Comparison of ENCODE assay signal across 1 cellular context in the genomic region with DNA sequence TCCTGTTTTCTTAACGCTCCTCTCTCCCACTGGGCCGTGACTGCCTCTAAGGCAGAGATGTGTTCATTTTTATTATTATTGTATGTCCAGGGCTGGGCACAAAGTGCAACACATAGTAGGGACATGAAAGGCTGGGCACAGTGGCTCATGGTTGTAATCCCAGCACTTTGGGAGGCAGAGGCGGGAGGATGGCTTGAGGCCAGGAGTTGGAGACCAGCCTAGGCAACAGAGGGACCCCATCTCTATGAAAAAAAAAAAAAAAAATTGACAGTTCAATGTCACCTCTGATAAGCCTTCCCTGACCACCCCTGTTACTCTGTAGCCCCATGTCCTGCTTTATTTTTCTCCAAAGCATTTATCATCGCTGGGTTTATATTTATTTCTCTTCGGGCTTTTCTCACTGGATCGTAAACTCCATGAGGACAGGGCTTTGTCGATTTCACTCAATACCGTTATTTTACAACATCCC.
TF ChIP-seq lines count a peak whose summit lies in the region.

No MANE protein-coding gene starts in this region.

TF ChIP-seq in K562, 482 proteins besides CTCF, POLR2A, EP300 and RAD21 (continued from another document and continues in another):
- TF ChIP-seq ZNF133 (CRISPR knock-in tag; IDR thresholded peaks at IDR 0.05) (no peak), HDAC2 (IDR thresholded peaks at IDR 0.05) (peak; percentile 43; the same call in 1 of the 2 replicates), KDM1A (IDR thresholded peaks at IDR 0.05) (peak; percentile 56 to 77; a peak in 3 of 4 replicates), ZNF184 (CRISPR knock-in tag; IDR thresholded peaks at IDR 0.05) (no peak), LARP7 (IDR thresholded peaks at IDR 0.05) (no peak), MYBL2 (IDR thresholded peaks at IDR 0.05; ENCODE audit: low read depth) (no peak), MYBL2 (CRISPR knock-in tag; IDR thresholded peaks at IDR 0.05; ENCODE audit: borderline replicate concordance) (no peak), EGR1 (conservative IDR thresholded peaks at IDR 0.05) (no peak), TCF7L2 (IDR thresholded peaks at IDR 0.05; ENCODE audit: low read depth, low read length) (no peak), PHF21A (IDR thresholded peaks at IDR 0.05; ENCODE audit: borderline replicate concordance, low read depth) (no peak), HOXB6 (CRISPR knock-in tag; IDR thresholded peaks at IDR 0.05; ENCODE audit: borderline replicate concordance) (no peak), SRSF3 (IDR thresholded peaks at IDR 0.05; ENCODE audit: insufficient read depth, low read length) (no peak), SMARCE1 (IDR thresholded peaks at IDR 0.05) (no peak), ZNF354B (CRISPR knock-in tag; IDR thresholded peaks at IDR 0.05) (no peak), TRIM28 (IDR thresholded peaks at IDR 0.05) (0 out of 2 replicates have a peak, but pooled peaks have one; percentile 99), SMARCA5 (IDR thresholded peaks at IDR 0.05) (0 out of 2 replicates have a peak, but pooled peaks have one; percentile 43), ILK (tag; IDR thresholded peaks at IDR 0.05; ENCODE audit: borderline replicate concordance, low read depth) (no peak), TARDBP (IDR thresholded peaks at IDR 0.05) (peak; percentile 55; the same call in 1 of the 2 replicates), BRD4 (IDR thresholded peaks at IDR 0.05) (no peak), ZKSCAN3 (CRISPR knock-in tag; IDR thresholded peaks at IDR 0.05) (no peak), ARHGAP35 (IDR thresholded peaks at IDR 0.05; ENCODE audit: partially characterized antibody) (peak; percentile 24), OTX1 (CRISPR knock-in tag; IDR thresholded peaks at IDR 0.05) (no peak), ZNF644 (tag; IDR thresholded peaks at IDR 0.05; ENCODE audit: low read depth) (no peak), ZNF12 (CRISPR knock-in tag; IDR thresholded peaks at IDR 0.05) (no peak)
- TF ChIP-seq, protein P1, sequence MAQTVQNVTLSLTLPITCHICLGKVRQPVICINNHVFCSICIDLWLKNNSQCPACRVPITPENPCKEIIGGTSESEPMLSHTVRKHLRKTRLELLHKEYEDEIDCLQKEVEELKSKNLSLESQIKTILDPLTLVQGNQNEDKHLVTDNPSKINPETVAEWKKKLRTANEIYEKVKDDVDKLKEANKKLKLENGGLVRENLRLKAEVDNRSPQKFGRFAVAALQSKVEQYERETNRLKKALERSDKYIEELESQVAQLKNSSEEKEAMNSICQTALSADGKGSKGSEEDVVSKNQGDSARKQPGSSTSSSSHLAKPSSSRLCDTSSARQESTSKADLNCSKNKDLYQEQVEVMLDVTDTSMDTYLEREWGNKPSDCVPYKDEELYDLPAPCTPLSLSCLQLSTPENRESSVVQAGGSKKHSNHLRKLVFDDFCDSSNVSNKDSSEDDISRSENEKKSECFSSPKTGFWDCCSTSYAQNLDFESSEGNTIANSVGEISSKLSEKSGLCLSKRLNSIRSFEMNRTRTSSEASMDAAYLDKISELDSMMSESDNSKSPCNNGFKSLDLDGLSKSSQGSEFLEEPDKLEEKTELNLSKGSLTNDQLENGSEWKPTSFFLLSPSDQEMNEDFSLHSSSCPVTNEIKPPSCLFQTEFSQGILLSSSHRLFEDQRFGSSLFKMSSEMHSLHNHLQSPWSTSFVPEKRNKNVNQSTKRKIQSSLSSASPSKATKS (CRISPR knock-in tag; IDR thresholded peaks at IDR 0.05): no peak
- TF ChIP-seq, protein P2, sequence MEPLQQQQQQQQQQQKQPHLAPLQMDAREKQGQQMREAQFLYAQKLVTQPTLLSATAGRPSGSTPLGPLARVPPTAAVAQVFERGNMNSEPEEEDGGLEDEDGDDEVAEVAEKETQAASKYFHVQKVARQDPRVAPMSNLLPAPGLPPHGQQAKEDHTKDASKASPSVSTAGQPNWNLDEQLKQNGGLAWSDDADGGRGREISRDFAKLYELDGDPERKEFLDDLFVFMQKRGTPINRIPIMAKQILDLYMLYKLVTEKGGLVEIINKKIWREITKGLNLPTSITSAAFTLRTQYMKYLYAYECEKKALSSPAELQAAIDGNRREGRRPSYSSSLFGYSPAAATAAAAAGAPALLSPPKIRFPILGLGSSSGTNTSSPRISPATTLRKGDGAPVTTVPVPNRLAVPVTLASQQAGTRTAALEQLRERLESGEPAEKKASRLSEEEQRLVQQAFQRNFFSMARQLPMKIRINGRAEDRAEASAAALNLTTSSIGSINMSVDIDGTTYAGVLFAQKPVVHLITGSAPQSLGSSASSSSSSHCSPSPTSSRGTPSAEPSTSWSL (CRISPR knock-in tag; IDR thresholded peaks at IDR 0.05; ENCODE audit: borderline replicate concordance): no peak
- TF ChIP-seq, protein P3, sequence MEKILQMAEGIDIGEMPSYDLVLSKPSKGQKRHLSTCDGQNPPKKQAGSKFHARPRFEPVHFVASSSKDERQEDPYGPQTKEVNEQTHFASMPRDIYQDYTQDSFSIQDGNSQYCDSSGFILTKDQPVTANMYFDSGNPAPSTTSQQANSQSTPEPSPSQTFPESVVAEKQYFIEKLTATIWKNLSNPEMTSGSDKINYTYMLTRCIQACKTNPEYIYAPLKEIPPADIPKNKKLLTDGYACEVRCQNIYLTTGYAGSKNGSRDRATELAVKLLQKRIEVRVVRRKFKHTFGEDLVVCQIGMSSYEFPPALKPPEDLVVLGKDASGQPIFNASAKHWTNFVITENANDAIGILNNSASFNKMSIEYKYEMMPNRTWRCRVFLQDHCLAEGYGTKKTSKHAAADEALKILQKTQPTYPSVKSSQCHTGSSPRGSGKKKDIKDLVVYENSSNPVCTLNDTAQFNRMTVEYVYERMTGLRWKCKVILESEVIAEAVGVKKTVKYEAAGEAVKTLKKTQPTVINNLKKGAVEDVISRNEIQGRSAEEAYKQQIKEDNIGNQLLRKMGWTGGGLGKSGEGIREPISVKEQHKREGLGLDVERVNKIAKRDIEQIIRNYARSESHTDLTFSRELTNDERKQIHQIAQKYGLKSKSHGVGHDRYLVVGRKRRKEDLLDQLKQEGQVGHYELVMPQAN (IDR thresholded peaks at IDR 0.05; ENCODE audit: borderline replicate concordance): 0 out of 2 replicates have a peak, but pooled peaks have one; percentile 21
- TF ChIP-seq, protein P4, sequence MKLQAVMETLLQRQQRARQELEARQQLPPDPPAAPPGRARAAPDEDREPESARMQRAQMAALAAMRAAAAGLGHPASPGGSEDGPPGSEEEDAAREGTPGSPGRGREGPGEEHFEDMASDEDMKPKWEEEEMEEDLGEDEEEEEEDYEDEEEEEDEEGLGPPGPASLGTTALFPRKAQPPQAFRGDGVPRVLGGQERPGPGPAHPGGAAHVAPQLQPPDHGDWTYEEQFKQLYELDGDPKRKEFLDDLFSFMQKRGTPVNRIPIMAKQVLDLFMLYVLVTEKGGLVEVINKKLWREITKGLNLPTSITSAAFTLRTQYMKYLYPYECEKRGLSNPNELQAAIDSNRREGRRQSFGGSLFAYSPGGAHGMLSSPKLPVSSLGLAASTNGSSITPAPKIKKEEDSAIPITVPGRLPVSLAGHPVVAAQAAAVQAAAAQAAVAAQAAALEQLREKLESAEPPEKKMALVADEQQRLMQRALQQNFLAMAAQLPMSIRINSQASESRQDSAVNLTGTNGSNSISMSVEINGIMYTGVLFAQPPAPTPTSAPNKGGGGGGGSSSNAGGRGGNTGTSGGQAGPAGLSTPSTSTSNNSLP (IDR thresholded peaks at IDR 0.05; ENCODE audit: borderline replicate concordance, low read depth, low read length): no peak
- TF ChIP-seq, protein P5, sequence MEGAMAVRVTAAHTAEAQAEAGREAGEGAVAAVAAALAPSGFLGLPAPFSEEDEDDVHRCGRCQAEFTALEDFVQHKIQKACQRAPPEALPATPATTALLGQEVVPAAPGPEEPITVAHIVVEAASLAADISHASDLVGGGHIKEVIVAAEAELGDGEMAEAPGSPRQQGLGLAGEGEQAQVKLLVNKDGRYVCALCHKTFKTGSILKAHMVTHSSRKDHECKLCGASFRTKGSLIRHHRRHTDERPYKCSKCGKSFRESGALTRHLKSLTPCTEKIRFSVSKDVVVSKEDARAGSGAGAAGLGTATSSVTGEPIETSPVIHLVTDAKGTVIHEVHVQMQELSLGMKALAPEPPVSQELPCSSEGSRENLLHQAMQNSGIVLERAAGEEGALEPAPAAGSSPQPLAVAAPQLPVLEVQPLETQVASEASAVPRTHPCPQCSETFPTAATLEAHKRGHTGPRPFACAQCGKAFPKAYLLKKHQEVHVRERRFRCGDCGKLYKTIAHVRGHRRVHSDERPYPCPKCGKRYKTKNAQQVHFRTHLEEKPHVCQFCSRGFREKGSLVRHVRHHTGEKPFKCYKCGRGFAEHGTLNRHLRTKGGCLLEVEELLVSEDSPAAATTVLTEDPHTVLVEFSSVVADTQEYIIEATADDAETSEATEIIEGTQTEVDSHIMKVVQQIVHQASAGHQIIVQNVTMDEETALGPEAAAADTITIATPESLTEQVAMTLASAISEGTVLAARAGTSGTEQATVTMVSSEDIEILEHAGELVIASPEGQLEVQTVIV (CRISPR knock-in tag; IDR thresholded peaks at IDR 0.05; ENCODE audit: borderline replicate concordance): no peak
- TF ChIP-seq, protein P6, sequence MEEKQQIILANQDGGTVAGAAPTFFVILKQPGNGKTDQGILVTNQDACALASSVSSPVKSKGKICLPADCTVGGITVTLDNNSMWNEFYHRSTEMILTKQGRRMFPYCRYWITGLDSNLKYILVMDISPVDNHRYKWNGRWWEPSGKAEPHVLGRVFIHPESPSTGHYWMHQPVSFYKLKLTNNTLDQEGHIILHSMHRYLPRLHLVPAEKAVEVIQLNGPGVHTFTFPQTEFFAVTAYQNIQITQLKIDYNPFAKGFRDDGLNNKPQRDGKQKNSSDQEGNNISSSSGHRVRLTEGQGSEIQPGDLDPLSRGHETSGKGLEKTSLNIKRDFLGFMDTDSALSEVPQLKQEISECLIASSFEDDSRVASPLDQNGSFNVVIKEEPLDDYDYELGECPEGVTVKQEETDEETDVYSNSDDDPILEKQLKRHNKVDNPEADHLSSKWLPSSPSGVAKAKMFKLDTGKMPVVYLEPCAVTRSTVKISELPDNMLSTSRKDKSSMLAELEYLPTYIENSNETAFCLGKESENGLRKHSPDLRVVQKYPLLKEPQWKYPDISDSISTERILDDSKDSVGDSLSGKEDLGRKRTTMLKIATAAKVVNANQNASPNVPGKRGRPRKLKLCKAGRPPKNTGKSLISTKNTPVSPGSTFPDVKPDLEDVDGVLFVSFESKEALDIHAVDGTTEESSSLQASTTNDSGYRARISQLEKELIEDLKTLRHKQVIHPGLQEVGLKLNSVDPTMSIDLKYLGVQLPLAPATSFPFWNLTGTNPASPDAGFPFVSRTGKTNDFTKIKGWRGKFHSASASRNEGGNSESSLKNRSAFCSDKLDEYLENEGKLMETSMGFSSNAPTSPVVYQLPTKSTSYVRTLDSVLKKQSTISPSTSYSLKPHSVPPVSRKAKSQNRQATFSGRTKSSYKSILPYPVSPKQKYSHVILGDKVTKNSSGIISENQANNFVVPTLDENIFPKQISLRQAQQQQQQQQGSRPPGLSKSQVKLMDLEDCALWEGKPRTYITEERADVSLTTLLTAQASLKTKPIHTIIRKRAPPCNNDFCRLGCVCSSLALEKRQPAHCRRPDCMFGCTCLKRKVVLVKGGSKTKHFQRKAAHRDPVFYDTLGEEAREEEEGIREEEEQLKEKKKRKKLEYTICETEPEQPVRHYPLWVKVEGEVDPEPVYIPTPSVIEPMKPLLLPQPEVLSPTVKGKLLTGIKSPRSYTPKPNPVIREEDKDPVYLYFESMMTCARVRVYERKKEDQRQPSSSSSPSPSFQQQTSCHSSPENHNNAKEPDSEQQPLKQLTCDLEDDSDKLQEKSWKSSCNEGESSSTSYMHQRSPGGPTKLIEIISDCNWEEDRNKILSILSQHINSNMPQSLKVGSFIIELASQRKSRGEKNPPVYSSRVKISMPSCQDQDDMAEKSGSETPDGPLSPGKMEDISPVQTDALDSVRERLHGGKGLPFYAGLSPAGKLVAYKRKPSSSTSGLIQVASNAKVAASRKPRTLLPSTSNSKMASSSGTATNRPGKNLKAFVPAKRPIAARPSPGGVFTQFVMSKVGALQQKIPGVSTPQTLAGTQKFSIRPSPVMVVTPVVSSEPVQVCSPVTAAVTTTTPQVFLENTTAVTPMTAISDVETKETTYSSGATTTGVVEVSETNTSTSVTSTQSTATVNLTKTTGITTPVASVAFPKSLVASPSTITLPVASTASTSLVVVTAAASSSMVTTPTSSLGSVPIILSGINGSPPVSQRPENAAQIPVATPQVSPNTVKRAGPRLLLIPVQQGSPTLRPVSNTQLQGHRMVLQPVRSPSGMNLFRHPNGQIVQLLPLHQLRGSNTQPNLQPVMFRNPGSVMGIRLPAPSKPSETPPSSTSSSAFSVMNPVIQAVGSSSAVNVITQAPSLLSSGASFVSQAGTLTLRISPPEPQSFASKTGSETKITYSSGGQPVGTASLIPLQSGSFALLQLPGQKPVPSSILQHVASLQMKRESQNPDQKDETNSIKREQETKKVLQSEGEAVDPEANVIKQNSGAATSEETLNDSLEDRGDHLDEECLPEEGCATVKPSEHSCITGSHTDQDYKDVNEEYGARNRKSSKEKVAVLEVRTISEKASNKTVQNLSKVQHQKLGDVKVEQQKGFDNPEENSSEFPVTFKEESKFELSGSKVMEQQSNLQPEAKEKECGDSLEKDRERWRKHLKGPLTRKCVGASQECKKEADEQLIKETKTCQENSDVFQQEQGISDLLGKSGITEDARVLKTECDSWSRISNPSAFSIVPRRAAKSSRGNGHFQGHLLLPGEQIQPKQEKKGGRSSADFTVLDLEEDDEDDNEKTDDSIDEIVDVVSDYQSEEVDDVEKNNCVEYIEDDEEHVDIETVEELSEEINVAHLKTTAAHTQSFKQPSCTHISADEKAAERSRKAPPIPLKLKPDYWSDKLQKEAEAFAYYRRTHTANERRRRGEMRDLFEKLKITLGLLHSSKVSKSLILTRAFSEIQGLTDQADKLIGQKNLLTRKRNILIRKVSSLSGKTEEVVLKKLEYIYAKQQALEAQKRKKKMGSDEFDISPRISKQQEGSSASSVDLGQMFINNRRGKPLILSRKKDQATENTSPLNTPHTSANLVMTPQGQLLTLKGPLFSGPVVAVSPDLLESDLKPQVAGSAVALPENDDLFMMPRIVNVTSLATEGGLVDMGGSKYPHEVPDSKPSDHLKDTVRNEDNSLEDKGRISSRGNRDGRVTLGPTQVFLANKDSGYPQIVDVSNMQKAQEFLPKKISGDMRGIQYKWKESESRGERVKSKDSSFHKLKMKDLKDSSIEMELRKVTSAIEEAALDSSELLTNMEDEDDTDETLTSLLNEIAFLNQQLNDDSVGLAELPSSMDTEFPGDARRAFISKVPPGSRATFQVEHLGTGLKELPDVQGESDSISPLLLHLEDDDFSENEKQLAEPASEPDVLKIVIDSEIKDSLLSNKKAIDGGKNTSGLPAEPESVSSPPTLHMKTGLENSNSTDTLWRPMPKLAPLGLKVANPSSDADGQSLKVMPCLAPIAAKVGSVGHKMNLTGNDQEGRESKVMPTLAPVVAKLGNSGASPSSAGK (IDR thresholded peaks at IDR 0.05): no peak
- TF ChIP-seq, protein P7, sequence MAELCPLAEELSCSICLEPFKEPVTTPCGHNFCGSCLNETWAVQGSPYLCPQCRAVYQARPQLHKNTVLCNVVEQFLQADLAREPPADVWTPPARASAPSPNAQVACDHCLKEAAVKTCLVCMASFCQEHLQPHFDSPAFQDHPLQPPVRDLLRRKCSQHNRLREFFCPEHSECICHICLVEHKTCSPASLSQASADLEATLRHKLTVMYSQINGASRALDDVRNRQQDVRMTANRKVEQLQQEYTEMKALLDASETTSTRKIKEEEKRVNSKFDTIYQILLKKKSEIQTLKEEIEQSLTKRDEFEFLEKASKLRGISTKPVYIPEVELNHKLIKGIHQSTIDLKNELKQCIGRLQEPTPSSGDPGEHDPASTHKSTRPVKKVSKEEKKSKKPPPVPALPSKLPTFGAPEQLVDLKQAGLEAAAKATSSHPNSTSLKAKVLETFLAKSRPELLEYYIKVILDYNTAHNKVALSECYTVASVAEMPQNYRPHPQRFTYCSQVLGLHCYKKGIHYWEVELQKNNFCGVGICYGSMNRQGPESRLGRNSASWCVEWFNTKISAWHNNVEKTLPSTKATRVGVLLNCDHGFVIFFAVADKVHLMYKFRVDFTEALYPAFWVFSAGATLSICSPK (IDR thresholded peaks at IDR 0.05; ENCODE audit: borderline replicate concordance): 0 out of 2 replicates have a peak, but pooled peaks have one; percentile 46
